In the genomic region with DNA sequence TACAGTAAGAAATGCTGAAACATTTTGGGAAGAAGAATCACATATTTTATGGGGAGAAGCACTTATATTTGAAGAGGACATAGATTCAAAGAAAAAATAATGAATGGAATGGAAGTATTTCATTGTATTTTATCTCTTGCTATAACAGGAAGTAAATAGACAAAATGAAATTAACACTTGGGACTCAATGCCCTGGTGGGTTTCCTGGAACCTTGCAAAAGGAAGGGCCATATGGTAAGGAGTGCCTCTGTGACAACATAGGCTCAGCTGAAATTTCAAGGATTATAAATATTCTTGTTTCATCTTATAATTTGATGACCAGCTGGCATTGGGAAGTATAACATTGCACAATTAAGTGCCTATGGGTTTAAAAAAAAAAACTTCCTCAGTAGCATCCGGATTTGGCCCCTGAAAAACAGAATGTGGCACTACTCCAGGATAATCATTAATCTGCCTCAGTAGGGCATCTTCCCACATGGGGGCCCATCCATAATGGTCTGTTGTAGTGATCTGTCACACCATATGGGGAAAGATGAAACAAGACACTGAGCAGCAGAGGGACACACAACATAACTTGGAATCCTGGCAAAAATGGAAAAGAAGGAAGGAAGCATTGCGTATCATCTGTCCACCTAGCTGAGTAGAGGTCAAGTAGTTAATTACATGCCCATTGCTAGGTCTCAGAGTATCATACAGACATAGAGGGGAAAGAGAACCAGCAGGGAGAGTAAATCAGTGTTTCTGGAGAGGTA, we compare ENCODE assay signal across 25 cellular contexts.
DNase-seq lines count a peak whose midpoint lies in the region; ATAC-seq and FAIRE-seq lines count a peak whose summit lies in the region.
"Had no signal": no experiment of that assay in that cellular context is flagged by ENCODE, and none has a peak within 500 bp of the region (broad histone marks: within the 10 kb centered on the region; RNA-seq: fewer than 3 reads in every experiment).

No MANE protein-coding gene starts in this region.

- ATAC-seq in GM19452 (IDR thresholded peaks at IDR 0.05; ENCODE audit: unreplicated experiment): no peak
- ATAC-seq in HG03460 (IDR thresholded peaks at IDR 0.05; ENCODE audit: unreplicated experiment): no peak
- ATAC-seq: activated CD8-positive, alpha-beta T cell treated with anti-CD3 and anti-CD28 coated beads, Interleukin-2, amount 10 ng/mL, durations not matched to agents 7 days and 5 days; lower lobe of right lung; mucosa of descending colon; stimulated activated naive B cell treated with anti-CD40 and anti-IgM and Interleukin-4, amounts not matched to agents 10 μg/mL and 1 μg/mL and 100 μg/mL, for 72 hours had no signal

- peak; percentile 31 to 33 for DNase-seq in AML-193 (lab: John Stamatoyannopoulos, UW)
- DNase-seq in G401 (ENCODE audit: low spot score): peak; percentile 99
- peak; percentile 92 for DNase-seq in NCI-H524 treated with DMSO at 0.1 percent for 48 hours (lab: John Stamatoyannopoulos, UW)
- no peak for DNase-seq in activated naive CD4-positive, alpha-beta T cell treated with Interleukin-2 at 50 U/mL for 16 hours
- no peak for DNase-seq in middle frontal gyrus (ENCODE audit: extremely low spot score, low spot score)
- DNase-seq: ACHN; activated CD8-positive, alpha-beta T cell treated with anti-CD3 and anti-CD28 coated beads, Interleukin-2, amount 10 ng/mL, durations not matched to agents 7 days and 5 days; activated naive CD4-positive, alpha-beta T cell treated with anti-CD3 and anti-CD28 coated beads, Interleukin-2, amount 50 U/mL, for 16 hours; amygdala; DND-41; effector CD8-positive, alpha-beta T cell; GOT3; hippocampal formation; lower lobe of right lung; mucosa of descending colon; NCI-H187 treated with DMSO at 0.1 percent for 48 hours; NCI-H526 treated with DMSO at 0.1 percent for 48 hours; OCI-M1; ovary; stimulated activated naive B cell treated with anti-CD40 and anti-IgM and Interleukin-4, amounts not matched to agents 10 μg/mL and 1 μg/mL and 100 μg/mL, for 72 hours had no signal

- in situ Hi-C loops in G401 (cut with HindIII; ENCODE audit: low sequenced_read_pairs): no loop called here

- peak; percentile 5 for FAIRE-seq in colon (lab: Jason Lieb, UNC)
- FAIRE-seq: bronchial epithelial cell, GM19239 had no signal

Comparison
In these comparisons a context has a peak if more than half of its experiments do, and no peak if none do; other contexts are left out.
1. DNase-seq: peak in AML-193 (2 of 2), G401 (single experiment) and NCI-H524 treated with DMSO at 0.1 percent for 48 hours (single experiment); none in activated naive CD4-positive, alpha-beta T cell treated with Interleukin-2 at 50 U/mL for 16 hours (single experiment) and middle frontal gyrus (single experiment).